In the genomic region with DNA sequence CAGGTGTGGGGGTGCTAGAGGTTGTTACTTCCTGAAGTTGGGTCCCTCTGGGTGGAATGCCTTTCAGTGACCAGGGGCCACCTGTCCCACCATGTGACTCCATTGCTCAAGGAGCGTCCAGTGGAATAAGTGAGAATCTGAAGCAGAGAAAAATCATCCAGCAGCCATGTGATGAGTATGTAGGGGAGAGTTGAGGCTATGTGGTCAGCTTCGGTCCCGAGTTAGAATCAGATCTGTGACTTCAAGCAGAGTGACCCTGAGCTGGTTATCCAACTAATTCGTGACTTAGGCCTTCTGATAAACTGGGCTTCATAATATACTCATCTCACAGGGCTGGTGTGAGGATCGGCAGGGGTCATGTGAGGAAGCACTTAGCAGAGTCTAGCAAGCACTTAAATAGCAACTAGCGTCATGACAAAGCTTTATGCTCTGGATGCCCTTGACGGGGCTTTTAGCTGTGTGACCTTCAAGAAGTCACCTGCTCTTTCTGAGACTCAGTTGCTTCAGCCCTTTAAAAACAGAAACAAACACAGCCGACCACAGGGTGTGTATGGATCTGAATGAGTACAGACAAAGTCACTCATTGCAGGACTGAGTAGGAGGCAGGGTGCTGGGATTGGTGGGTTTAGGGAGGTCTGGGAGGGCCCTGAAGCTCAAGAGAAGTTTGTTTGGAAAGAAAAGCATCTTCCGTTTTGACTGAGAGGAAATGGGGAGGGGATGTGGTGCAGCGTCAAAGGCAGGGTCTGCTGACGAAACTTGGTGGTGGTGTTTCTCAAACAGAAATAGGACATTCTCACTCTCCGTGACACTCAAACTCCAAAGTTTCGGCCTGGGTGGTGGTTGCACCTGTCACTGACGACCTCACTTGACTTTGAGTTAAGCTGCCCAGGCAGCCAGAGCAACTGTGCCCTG, we compare ENCODE assay signal across 1 cellular context.
TF ChIP-seq lines count a peak whose summit lies in the region.

No MANE protein-coding gene starts in this region.

TF ChIP-seq in GM23338, 12 proteins besides CTCF, POLR2A, EP300 and RAD21 (continued from another document):
- TF ChIP-seq, protein P1, sequence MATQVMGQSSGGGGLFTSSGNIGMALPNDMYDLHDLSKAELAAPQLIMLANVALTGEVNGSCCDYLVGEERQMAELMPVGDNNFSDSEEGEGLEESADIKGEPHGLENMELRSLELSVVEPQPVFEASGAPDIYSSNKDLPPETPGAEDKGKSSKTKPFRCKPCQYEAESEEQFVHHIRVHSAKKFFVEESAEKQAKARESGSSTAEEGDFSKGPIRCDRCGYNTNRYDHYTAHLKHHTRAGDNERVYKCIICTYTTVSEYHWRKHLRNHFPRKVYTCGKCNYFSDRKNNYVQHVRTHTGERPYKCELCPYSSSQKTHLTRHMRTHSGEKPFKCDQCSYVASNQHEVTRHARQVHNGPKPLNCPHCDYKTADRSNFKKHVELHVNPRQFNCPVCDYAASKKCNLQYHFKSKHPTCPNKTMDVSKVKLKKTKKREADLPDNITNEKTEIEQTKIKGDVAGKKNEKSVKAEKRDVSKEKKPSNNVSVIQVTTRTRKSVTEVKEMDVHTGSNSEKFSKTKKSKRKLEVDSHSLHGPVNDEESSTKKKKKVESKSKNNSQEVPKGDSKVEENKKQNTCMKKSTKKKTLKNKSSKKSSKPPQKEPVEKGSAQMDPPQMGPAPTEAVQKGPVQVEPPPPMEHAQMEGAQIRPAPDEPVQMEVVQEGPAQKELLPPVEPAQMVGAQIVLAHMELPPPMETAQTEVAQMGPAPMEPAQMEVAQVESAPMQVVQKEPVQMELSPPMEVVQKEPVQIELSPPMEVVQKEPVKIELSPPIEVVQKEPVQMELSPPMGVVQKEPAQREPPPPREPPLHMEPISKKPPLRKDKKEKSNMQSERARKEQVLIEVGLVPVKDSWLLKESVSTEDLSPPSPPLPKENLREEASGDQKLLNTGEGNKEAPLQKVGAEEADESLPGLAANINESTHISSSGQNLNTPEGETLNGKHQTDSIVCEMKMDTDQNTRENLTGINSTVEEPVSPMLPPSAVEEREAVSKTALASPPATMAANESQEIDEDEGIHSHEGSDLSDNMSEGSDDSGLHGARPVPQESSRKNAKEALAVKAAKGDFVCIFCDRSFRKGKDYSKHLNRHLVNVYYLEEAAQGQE (IDR thresholded peaks at IDR 0.05; ENCODE audit: unreplicated experiment), result no peak
- no peak for TF ChIP-seq CREB1 (CRISPR knock-in tag; IDR thresholded peaks at IDR 0.05; ENCODE audit: low read depth)
- TF ChIP-seq ZNF114 (CRISPR knock-in tag; IDR thresholded peaks at IDR 0.05), result no peak
- TF ChIP-seq JUNB (IDR thresholded peaks at IDR 0.05; ENCODE audit: unreplicated experiment), result no peak
